8 cellular contexts compared by ENCODE assay signal in the genomic region with DNA sequence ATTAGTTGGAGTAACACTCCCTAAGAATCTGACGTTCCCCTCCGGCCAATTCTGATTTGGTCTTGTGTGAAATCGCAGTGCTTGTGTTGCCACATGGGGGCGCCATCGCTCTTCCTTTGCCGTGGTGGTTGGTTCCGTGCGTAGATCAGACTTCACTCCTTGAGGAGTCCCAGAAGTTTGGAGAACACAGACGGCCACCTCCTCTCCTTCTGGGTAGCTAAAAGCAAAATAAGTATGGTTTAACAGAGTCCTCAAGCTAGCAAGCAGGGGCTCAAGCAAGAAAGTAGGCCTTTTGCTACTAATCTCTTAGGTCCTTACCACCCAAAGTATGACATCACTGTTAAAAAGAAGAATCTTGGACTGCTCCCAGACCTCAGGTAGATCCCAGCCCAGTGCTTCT. TPM values are rescaled to one million over a fixed set of nuclear protein-coding genes. Genes with fewer than 3 reads are reported as not detected.
DNase-seq lines count a peak whose midpoint lies in the region; ATAC-seq lines count a peak whose summit lies in the region.

No MANE protein-coding gene starts in this region.

- intact Hi-C loops in left cardiac atrium (cut with DNase I) = loop anchor here (5.0 to 10.0 kb wide), 5 partner anchors 136 to 834 kb away; no protein-coding TSS in a partner anchor

- no peaks in the 10 kb centered on the region for H3K9me3 ChIP-seq in adipocyte (ENCODE audit: control insufficient read depth, low read length)

- peak; percentile 74 to 80 for ATAC-seq in left cardiac atrium
- ATAC-seq in GM19395 (IDR thresholded peaks at IDR 0.05; ENCODE audit: unreplicated experiment) = no peak

- peak; percentile 91 for DNase-seq in AG20443 (ENCODE audit: low spot score)
- peak; percentile 83 for DNase-seq in GM19240 (ENCODE audit: insufficient read length, low spot score)
- DNase-seq in NCI-H1105 treated with DMSO at 0.1 percent for 48 hours (lab: John Stamatoyannopoulos, UW) = peak; percentile 42
- peak; percentile 39 to 75 (median 68) for DNase-seq in T-helper 1 cell
- DNase-seq in adipocyte (ENCODE audit: low read depth) = peak; percentile 95
- peak; percentile 85 for DNase-seq in left cardiac atrium
- peak; percentile 77 for DNase-seq in putamen (ENCODE audit: low spot score)

- H3K27me3 ChIP-seq in adipocyte (replicated peaks; ENCODE audit: control insufficient read depth, insufficient read depth, low read length) = peaks cover 5% of the 10 kb centered on the region

- no peaks in the 10 kb centered on the region for H3K36me3 ChIP-seq in adipocyte (ENCODE audit: control insufficient read depth, insufficient read depth, low read length, severe bottlenecking)

- H3K4me1 ChIP-seq in adipocyte (ENCODE audit: control insufficient read depth, insufficient read depth, low read length) = peaks cover 16% of the 10 kb centered on the region

- H3K4me3 ChIP-seq in adipocyte (ENCODE audit: low read length) = no peak overlapping the region

- H3K9ac ChIP-seq in adipocyte (ENCODE audit: low read length) = no peak overlapping the region

RNA-seq across cellular contexts. Expression of gene HSPA4, which starts 59.5 kb away (rescaled TPM):
- total RNA-seq in left cardiac atrium = 10 to 100 TPM; 68.0 to 79.9 TPM

Comparison
In these comparisons a context has a peak if more than half of its experiments do, and no peak if none do; other contexts are left out.
1. DNase-seq: peak in every context shown above with its lines; median percentile 95 in adipocyte; 91 in AG20443; 85 in left cardiac atrium; 83 in GM19240; 77 in putamen; 68 in T-helper 1 cell; 42 in NCI-H1105 treated with DMSO at 0.1 percent for 48 hours.